18 cellular contexts compared by ENCODE assay signal in the genomic region with DNA sequence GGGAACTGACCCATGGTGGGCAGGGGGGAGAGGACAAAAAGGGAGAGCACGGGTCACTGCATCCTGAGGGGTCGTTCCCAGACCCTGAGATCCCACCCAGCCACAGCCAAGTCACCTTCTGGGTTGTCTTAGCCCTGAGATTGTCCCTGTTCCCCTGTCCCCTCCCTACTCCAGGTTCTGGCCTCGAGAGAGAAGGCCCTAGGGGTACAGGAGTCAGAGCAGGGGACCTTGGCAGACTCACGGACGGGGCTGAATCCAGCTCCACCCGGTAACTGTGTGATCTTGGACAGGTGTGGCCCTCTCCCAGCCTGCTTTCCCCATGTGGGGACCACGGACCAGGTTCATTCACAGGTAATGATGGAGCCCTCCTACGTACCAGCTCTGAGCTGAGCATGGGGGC. TPM values are rescaled to one million over a fixed set of nuclear protein-coding genes. Genes with fewer than 3 reads are reported as not detected.
A peak's percentile ranks its signal among the peaks of the same experiment; 100 is the strongest.
DNase-seq lines count a peak whose midpoint lies in the region; ATAC-seq and TF ChIP-seq lines count a peak whose summit lies in the region.
"Had no signal": no experiment of that assay in that cellular context is flagged by ENCODE, and none has a peak within 500 bp of the region (broad histone marks: within the 10 kb centered on the region; RNA-seq: fewer than 3 reads in every experiment).

No MANE protein-coding gene starts in this region.

- H3K4me1 ChIP-seq in RWPE2 (ENCODE audit: insufficient read depth, poor library complexity, severe bottlenecking) (no peaks in the 10 kb centered on the region), ectodermal cell (ENCODE audit: control insufficient read depth, insufficient read depth, low read length) (peaks cover 57% of the 10 kb centered on the region), osteoblast (ENCODE audit: insufficient read depth, low read length) (peaks cover 10% of the 10 kb centered on the region)

- H3K9me3 ChIP-seq in AG04450 (ENCODE audit: control insufficient read depth, insufficient read depth, low read length) (no peaks in the 10 kb centered on the region; the same call in 1 of the 2 replicates), RWPE2 (ENCODE audit: severe bottlenecking) (no peaks in the 10 kb centered on the region), ectodermal cell (ENCODE audit: control insufficient read depth, low read length) (no peaks in the 10 kb centered on the region), osteoblast (ENCODE audit: low read depth, low read length) (no peaks in the 10 kb centered on the region)
- H3K9me3 ChIP-seq: BLaER1 had no signal

- H3K36me3 ChIP-seq in RWPE2 (ENCODE audit: low read depth) (no peaks in the 10 kb centered on the region), ectodermal cell (ENCODE audit: control insufficient read depth, insufficient read depth, low read length) (no peaks in the 10 kb centered on the region), osteoblast (ENCODE audit: insufficient read depth, low read length) (no peaks in the 10 kb centered on the region)
- H3K36me3 ChIP-seq: BLaER1 had no signal

- POLR2A ChIA-PET in AG04450 (lab: Yijun Ruan, JAX), result interaction anchor here (0.6 kb wide), 1 partner anchor 176 kb away, joined by 7 read pairs; no protein-coding TSS in a partner anchor

- H3K4me2 ChIP-seq in osteoblast (ENCODE audit: insufficient read depth, low read length), result no peak overlapping the region
- H3K4me2 ChIP-seq: BLaER1 had no signal

- no peak overlapping the region for H3K4me3 ChIP-seq in AG04450 (ENCODE audit: low read depth, low read length)
- H3K4me3 ChIP-seq in RWPE2 (ENCODE audit: severe bottlenecking), result no peak overlapping the region
- H3K4me3 ChIP-seq in ectodermal cell (ENCODE audit: insufficient read depth, low read depth, low read length), result no peak overlapping the region
- no peak overlapping the region for H3K4me3 ChIP-seq in osteoblast (ENCODE audit: insufficient read depth, low read length)
- H3K4me3 ChIP-seq: BLaER1, GM23248, SK-N-MC had no signal

- DNase-seq in AG04450 (ENCODE audit: low read depth, low spot score) (no peak), RWPE2 (ENCODE audit: low spot score) (no peak), osteoblast (ENCODE audit: insufficient read length, low spot score, missing footprints) (peak; percentile 73), putamen (ENCODE audit: low spot score) (no peak), SK-N-DZ (ENCODE audit: low spot score) (no peak)
- no peak for DNase-seq in stimulated activated CD4-positive, alpha-beta T cell treated with anti-CD3 and anti-CD28 coated beads, Interleukin-12 subunit alpha, Interleukin-12 subunit beta, amount 100 ng/mL, for 4 hours
- DNase-seq: CD8-positive, alpha-beta T cell; DMS79; MM.1S; NCI-H1092 treated with DMSO at 0.1 percent for 48 hours; NCI-H2081 treated with DMSO at 0.1 percent for 48 hours; NCI-H524 had no signal

- ATAC-seq in RWPE2 (ENCODE audit: low read depth) (0 out of 3 replicates have a peak, but pooled peaks have one; percentile 7), HG02852 (IDR thresholded peaks at IDR 0.05; ENCODE audit: unreplicated experiment) (no peak)
- ATAC-seq: CD8-positive, alpha-beta T cell; Right ventricle myocardium inferior had no signal

- H3K79me2 ChIP-seq in osteoblast (ENCODE audit: insufficient read depth, low read length), result no peaks in the 10 kb centered on the region

- H4K20me1 ChIP-seq in osteoblast (ENCODE audit: insufficient read depth, low read length), result no peaks in the 10 kb centered on the region
- H4K20me1 ChIP-seq: BLaER1 had no signal

- H3K27ac ChIP-seq in AG04450 (ENCODE audit: low read depth, low read length), result peak overlapping the region; percentile 31
- H3K27ac ChIP-seq in RWPE2 (ENCODE audit: poor library complexity, severe bottlenecking), result no peak overlapping the region
- peak overlapping the region; percentile 89 for H3K27ac ChIP-seq in ectodermal cell (ENCODE audit: insufficient read depth, low read depth, low read length, poor library complexity, severe bottlenecking)
- no peak overlapping the region for H3K27ac ChIP-seq in osteoblast (ENCODE audit: low read depth, low read length)
- H3K27ac ChIP-seq: BLaER1, GM23248, SK-N-MC had no signal

- no peak for TF ChIP-seq CTCF in AG04450 (IDR thresholded peaks at IDR 0.05; ENCODE audit: low read depth, low read length)
- no peak for TF ChIP-seq CTCF in RWPE2 (IDR thresholded peaks at IDR 0.05; ENCODE audit: poor library complexity, severe bottlenecking)
- no peak for TF ChIP-seq CTCF in osteoblast (IDR thresholded peaks at IDR 0.05; ENCODE audit: extremely low read depth, low read depth, low read length)

- H2AFZ ChIP-seq in osteoblast (ENCODE audit: low read length), result no peak overlapping the region
- H2AFZ ChIP-seq: GM23248 had no signal

- H3K27me3 ChIP-seq in AG04450 (ENCODE audit: control insufficient read depth, insufficient read depth, low read length) (peaks cover 12% of the 10 kb centered on the region), RWPE2 (ENCODE audit: insufficient read depth, poor library complexity, severe bottlenecking) (no peaks in the 10 kb centered on the region), ectodermal cell (ENCODE audit: control insufficient read depth, insufficient read depth, low read length, poor library complexity, severe bottlenecking) (peaks cover 51% of the 10 kb centered on the region), osteoblast (ENCODE audit: insufficient read depth, low read length) (peaks cover 11% of the 10 kb centered on the region)
- H3K27me3 ChIP-seq: BLaER1 had no signal

- CTCF ChIA-PET in AG04450 (lab: Charles Lee), result interaction anchor here (1.1 to 3.9 kb wide), 3 partner anchors 10 to 48 kb away, joined by 3 to 35 read pairs (median 4); no protein-coding TSS in a partner anchor

- WGBS in ectodermal cell, 2 experiments, result 31 to 34% methylated on average over 8 of the region's 8 CpGs

RNA-seq across cellular contexts. Expression of a gene that starts 11.2 kb away (rescaled TPM):
- polyA plus RNA-seq in AG04450 (2011; rRNA removed), result 54.9 and 72.1 TPM in 2 replicates
- polyA minus RNA-seq in AG04450 (2011; rRNA and poly(A)+ RNA removed), result 30.8 and 50.1 TPM in 2 replicates
- polyA plus RNA-seq in ectodermal cell (2013, experiment 1 of 4), result 20.3 TPM
- polyA plus RNA-seq in ectodermal cell (2013, experiment 2 of 4), result 12.5 TPM
- polyA plus RNA-seq in ectodermal cell (2013, experiment 3 of 4), result 19.1 TPM
- 19.2 TPM for polyA plus RNA-seq in ectodermal cell (2013, experiment 4 of 4)
- 186 and 195 TPM in 2 replicates for total RNA-seq in osteoblast
- polyA plus RNA-seq in SK-N-DZ (2014; cell fraction: cytosol; rRNA removed), result 17.3 and 17.5 TPM in 2 replicates
- polyA plus RNA-seq in SK-N-DZ (2014; cell fraction: nucleus; rRNA removed), result 25.4 and 37.9 TPM in 2 replicates

RNA-seq across cellular contexts. Expression of a gene that starts 38.3 kb away (rescaled TPM):
- polyA plus RNA-seq in AG04450 (2011; rRNA removed), result 44.7 and 65.1 TPM in 2 replicates
- polyA minus RNA-seq in AG04450 (2011; rRNA and poly(A)+ RNA removed), result 34.3 and 47.8 TPM in 2 replicates
- polyA plus RNA-seq in ectodermal cell (2013, experiment 1 of 4), result 69.7 TPM
- polyA plus RNA-seq in ectodermal cell (2013, experiment 2 of 4), result 61.6 TPM
- polyA plus RNA-seq in ectodermal cell (2013, experiment 3 of 4), result 43.7 TPM
- polyA plus RNA-seq in ectodermal cell (2013, experiment 4 of 4), result 47.7 TPM
- total RNA-seq in osteoblast, result 29.2 and 35.1 TPM in 2 replicates
- 62.2 and 79.0 TPM in 2 replicates for polyA plus RNA-seq in SK-N-DZ (2014; cell fraction: cytosol; rRNA removed)
- polyA plus RNA-seq in SK-N-DZ (2014; cell fraction: nucleus; rRNA removed), result 53.9 and 93.5 TPM in 2 replicates

RNA-seq across cellular contexts. Expression of a gene that starts 46.4 kb away (rescaled TPM):
- polyA plus RNA-seq in AG04450 (2011; rRNA removed), result 16.8 and 19.4 TPM in 2 replicates
- 11.3 and 12.0 TPM in 2 replicates for polyA minus RNA-seq in AG04450 (2011; rRNA and poly(A)+ RNA removed)
- polyA plus RNA-seq in ectodermal cell (2013, experiment 1 of 4), result 54.4 TPM
- polyA plus RNA-seq in ectodermal cell (2013, experiment 2 of 4), result 50.4 TPM
- 45.1 TPM for polyA plus RNA-seq in ectodermal cell (2013, experiment 3 of 4)
- polyA plus RNA-seq in ectodermal cell (2013, experiment 4 of 4), result 45.7 TPM
- 25.9 and 26.4 TPM in 2 replicates for total RNA-seq in osteoblast
- 41.0 and 44.2 TPM in 2 replicates for polyA plus RNA-seq in SK-N-DZ (2014; cell fraction: cytosol; rRNA removed)
- polyA plus RNA-seq in SK-N-DZ (2014; cell fraction: nucleus; rRNA removed), result 129 and 152 TPM in 2 replicates

Comparison
In these comparisons a context has a peak if more than half of its experiments do, and no peak if none do; other contexts are left out.
1. H3K27ac ChIP-seq: peak in AG04450 (single experiment) and ectodermal cell (single experiment); none in RWPE2 (single experiment) and osteoblast (single experiment).